In the genomic region with DNA sequence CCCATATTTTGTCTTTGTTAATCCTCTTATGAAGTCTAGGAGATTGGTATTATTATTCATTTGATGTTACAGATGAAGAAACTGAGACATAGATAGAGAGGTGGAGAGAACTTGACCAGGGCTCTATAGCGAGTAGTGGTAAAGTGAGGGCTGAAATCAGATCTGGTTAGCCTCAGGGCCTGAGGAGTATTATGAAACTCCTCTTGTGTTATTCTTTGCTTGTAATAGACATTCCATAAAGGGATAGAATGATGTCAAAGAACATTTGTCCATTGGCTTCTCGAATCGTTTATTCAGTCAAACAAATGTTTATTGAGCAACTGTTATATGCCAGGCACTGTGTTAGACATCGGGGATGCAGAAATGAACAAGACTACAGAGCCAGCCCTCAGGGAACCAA, we compare ENCODE assay signal across 24 cellular contexts. TPM values are rescaled to one million over a fixed set of nuclear protein-coding genes. Genes with fewer than 3 reads are reported as not detected.
DNase-seq lines count a peak whose midpoint lies in the region; ATAC-seq, FAIRE-seq and TF ChIP-seq lines count a peak whose summit lies in the region.
"Had no signal": no experiment of that assay in that cellular context is flagged by ENCODE, and none has a peak within 500 bp of the region (broad histone marks: within the 10 kb centered on the region; RNA-seq: fewer than 3 reads in every experiment).

A gene with protein sequence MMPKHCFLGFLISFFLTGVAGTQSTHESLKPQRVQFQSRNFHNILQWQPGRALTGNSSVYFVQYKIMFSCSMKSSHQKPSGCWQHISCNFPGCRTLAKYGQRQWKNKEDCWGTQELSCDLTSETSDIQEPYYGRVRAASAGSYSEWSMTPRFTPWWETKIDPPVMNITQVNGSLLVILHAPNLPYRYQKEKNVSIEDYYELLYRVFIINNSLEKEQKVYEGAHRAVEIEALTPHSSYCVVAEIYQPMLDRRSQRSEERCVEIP (minus strand): TSS at position 144 of the 400 bp plus-strand sequence. CDS start 11,895 bp downstream, outside the sequence.

- H3K36me3 Mint-ChIP-seq in stimulated activated memory B cell treated with anti-CD40 and anti-IgM and Interleukin-4, amounts not matched to agents 10 μg/mL and 1 μg/mL and 100 μg/mL, for 72 hours, result no peaks in the 10 kb centered on the region
- H3K36me3 Mint-ChIP-seq in type B pancreatic cell, result no peaks in the 10 kb centered on the region
- H3K36me3 Mint-ChIP-seq: CD4-positive, CD25-positive, alpha-beta regulatory T cell had no signal

- H3K4me1 ChIP-seq in left ventricle myocardium inferior, result peaks cover 26% of the 10 kb centered on the region
- H3K4me1 ChIP-seq in heart left ventricle, result peaks cover 0 to 16% (median 5%) of the 10 kb centered on the region in 12 donors
- H3K4me1 ChIP-seq in K562 (replicated peaks in 1 of 2; ENCODE audit: control insufficient read depth in 2 of 2, insufficient read depth in 2 of 2, low read length in 2 of 2), result peaks cover 4 to 38% of the 10 kb centered on the region in 2 experiments; a peak in 4 of 5 replicates
- H3K4me1 ChIP-seq: BE2C, SJCRH30 had no signal

- H3K4me2 ChIP-seq in K562 (ENCODE audit: insufficient read depth, low read length), result no peak within 1 kb of the TSS

- CTCF ChIA-PET in K562 (lab: Yijun Ruan, JAX; ENCODE audit: low intra/inter-chr PET ratio), result no interaction called here

- BruUV-seq in K562 (replicated peaks; lab: Mats Ljungman, UMichigan), result no TSS peak

- H3K4me3 Mint-ChIP-seq in stimulated activated memory B cell treated with anti-CD40 and anti-IgM and Interleukin-4, amounts not matched to agents 10 μg/mL and 1 μg/mL and 100 μg/mL, for 72 hours, result peak within 1 kb of the TSS; percentile 40
- H3K4me3 Mint-ChIP-seq in type B pancreatic cell, result no peak within 1 kb of the TSS
- H3K4me3 Mint-ChIP-seq: CD4-positive, CD25-positive, alpha-beta regulatory T cell had no signal

- H2AFZ ChIP-seq in K562 (ENCODE audit: low read depth, low read length), result peak within 1 kb of the TSS; percentile 95

- H3K9ac ChIP-seq in K562 (ENCODE audit: insufficient read depth in 1 of 2, low read depth in 2 of 2, low read length in 2 of 2), result no peak within 1 kb of the TSS

- H3K27ac Mint-ChIP-seq in stimulated activated memory B cell treated with anti-CD40 and anti-IgM and Interleukin-4, amounts not matched to agents 10 μg/mL and 1 μg/mL and 100 μg/mL, for 72 hours, result peak within 1 kb of the TSS; percentile 86
- no peak within 1 kb of the TSS for H3K27ac Mint-ChIP-seq in type B pancreatic cell
- H3K27ac Mint-ChIP-seq: CD4-positive, CD25-positive, alpha-beta regulatory T cell had no signal

- POLR2A ChIA-PET in K562 (lab: Yijun Ruan, JAX), result no interaction called here

- H3K79me2 ChIP-seq in K562 (ENCODE audit: control insufficient read depth, insufficient read depth, low read length), result no peaks in the 10 kb centered on the region

- H3K36me3 ChIP-seq in left ventricle myocardium inferior, result no peaks in the 10 kb centered on the region
- H3K36me3 ChIP-seq in heart left ventricle, result no peaks in the 10 kb centered on the region
- no peaks in the 10 kb centered on the region for H3K36me3 ChIP-seq in K562 (ENCODE audit: control insufficient read depth, insufficient read depth, low read length)
- H3K36me3 ChIP-seq: BE2C, MG63, SJCRH30 had no signal

- H3K9me3 ChIP-seq in left ventricle myocardium inferior (replicated peaks) (no peaks in the 10 kb centered on the region), heart left ventricle (no peaks in the 10 kb centered on the region), K562 (replicated peaks; ENCODE audit: control insufficient read depth, insufficient read depth, low read depth, low read length) (no peaks in the 10 kb centered on the region; the same call in 1 of the 2 replicates)
- H3K9me3 ChIP-seq: BE2C, MG63, SJCRH30 had no signal

- DNase-seq in left ventricle myocardium inferior (no peak), heart left ventricle (no peak), K562 (ENCODE audit: extremely low read depth in 1 of 4, low spot score in 3 of 4) (no peak), fibroblast of gingiva (ENCODE audit: low read depth) (peak; percentile 15), type B pancreatic cell (ENCODE audit: extremely low spot score, unreplicated experiment) (no peak), T1000 (lab: John Stamatoyannopoulos, UW) (no peak)
- DNase-seq: 8988T; BE2C; CD4-positive, CD25-positive, alpha-beta regulatory T cell; COR-L47; GOT3; IMR-90; Karpas-422; MG63; NCI-H1048; NCI-H1436 treated with DMSO at 0.1 percent for 48 hours; NCI-H2029; NCI-H2171; NCI-H526; SJCRH30 had no signal

- TF ChIP-seq EP300 in K562 (IDR thresholded peaks at IDR 0.05; ENCODE audit: low read length), result no peak

- TF ChIP-seq RAD21 in K562 (CRISPR knock-in tag; conservative IDR thresholded peaks at IDR 0.05 in 1 of 2, IDR thresholded peaks at IDR 0.05 in 1 of 2), result no peak

- TF ChIP-seq POLR2A in heart left ventricle (IDR thresholded peaks at IDR 0.05) (no peak), K562 (conservative IDR thresholded peaks at IDR 0.05) (no peak)

- no peak for TF ChIP-seq CTCF in left ventricle myocardium inferior (IDR thresholded peaks at IDR 0.05; ENCODE audit: borderline replicate concordance)
- TF ChIP-seq CTCF in heart left ventricle (IDR thresholded peaks at IDR 0.05), result no peak
- TF ChIP-seq CTCF in K562 (IDR thresholded peaks at IDR 0.05 in 2 of 3, conservative IDR thresholded peaks at IDR 0.05 in 1 of 3; ENCODE audit: insufficient read depth in 2 of 3, low read depth in 1 of 3, low read length in 3 of 3), result no peak
- TF ChIP-seq CTCF in type B pancreatic cell (conservative IDR thresholded peaks at IDR 0.05), result no peak

- no peaks in the 10 kb centered on the region for H3K27me3 Mint-ChIP-seq in stimulated activated memory B cell treated with anti-CD40 and anti-IgM and Interleukin-4, amounts not matched to agents 10 μg/mL and 1 μg/mL and 100 μg/mL, for 72 hours
- no peaks in the 10 kb centered on the region for H3K27me3 Mint-ChIP-seq in type B pancreatic cell

- no peaks in the 10 kb centered on the region for H4K20me1 ChIP-seq in K562 (replicated peaks; ENCODE audit: control insufficient read depth, insufficient read depth, low read length)

- WGBS in heart left ventricle, 4 donors, result 91 to 94% (median 93%) methylated on average over 4 of the region's 4 CpGs
- 29% methylated on average over 4 of the region's 4 CpGs for WGBS in K562 (ENCODE audit: insufficient coverage, low coverage, missing lambda C conversion rate)

- intact Hi-C loops in left ventricle myocardium inferior (cut with micrococcal nuclease) (no loop called here), heart left ventricle (cut with DNase I) (no loop called here), K562 (cut with micrococcal nuclease) (no loop called here)

- in situ Hi-C loops in K562 (cut with MboI), result no loop called here

- H3K9me1 ChIP-seq in K562 (ENCODE audit: control insufficient read depth, insufficient read depth, low read length), result no peaks in the 10 kb centered on the region

- peaks cover 66% of the 10 kb centered on the region for H3K4me1 Mint-ChIP-seq in stimulated activated memory B cell treated with anti-CD40 and anti-IgM and Interleukin-4, amounts not matched to agents 10 μg/mL and 1 μg/mL and 100 μg/mL, for 72 hours
- no peaks in the 10 kb centered on the region for H3K4me1 Mint-ChIP-seq in type B pancreatic cell (ENCODE audit: unreplicated experiment)
- H3K4me1 Mint-ChIP-seq: CD4-positive, CD25-positive, alpha-beta regulatory T cell had no signal

- H3K9me3 Mint-ChIP-seq in stimulated activated memory B cell treated with anti-CD40 and anti-IgM and Interleukin-4, amounts not matched to agents 10 μg/mL and 1 μg/mL and 100 μg/mL, for 72 hours, result no peaks in the 10 kb centered on the region
- H3K9me3 Mint-ChIP-seq in type B pancreatic cell, result peaks cover 4% of the 10 kb centered on the region

- H3K4me3 ChIP-seq in left ventricle myocardium inferior, result no peak within 1 kb of the TSS
- H3K4me3 ChIP-seq in heart left ventricle, result no peak within 1 kb of the TSS
- no peak within 1 kb of the TSS for H3K4me3 ChIP-seq in K562
- H3K4me3 ChIP-seq: MG63, SJCRH30 had no signal

- FAIRE-seq in K562 (lab: Jason Lieb, UNC), result no peak
- FAIRE-seq: G401.6 had no signal

- H3K27ac ChIP-seq in left ventricle myocardium inferior (replicated peaks), result peak within 1 kb of the TSS; percentile 72
- peak within 1 kb of the TSS in 1 of 12 donors; percentile 34 for H3K27ac ChIP-seq in heart left ventricle
- H3K27ac ChIP-seq in K562 (ENCODE audit: extremely low read depth, low read depth, low read length), result no peak within 1 kb of the TSS
- H3K27ac ChIP-seq: SJCRH30 had no signal

- ATAC-seq in heart left ventricle, result no peak
- ATAC-seq in K562, result no peak
- no peak for ATAC-seq in stimulated activated memory B cell treated with anti-CD40 and anti-IgM and Interleukin-4, amounts not matched to agents 10 μg/mL and 1 μg/mL and 100 μg/mL, for 72 hours
- no peak for ATAC-seq in GM18873 (IDR thresholded peaks at IDR 0.05; ENCODE audit: low FRiP score, unreplicated experiment)

- H3K27me3 ChIP-seq in left ventricle myocardium inferior (ENCODE audit: low read depth) (no peaks in the 10 kb centered on the region), heart left ventricle (no peaks in the 10 kb centered on the region), K562 (ENCODE audit: control insufficient read depth in 2 of 2, insufficient read depth in 2 of 2, low read length in 2 of 2) (no peaks in the 10 kb centered on the region)
- H3K27me3 ChIP-seq: BE2C, MG63, SJCRH30 had no signal

TF ChIP-seq in K562, 482 proteins besides CTCF, POLR2A, EP300 and RAD21 (continues in another document):
- TF ChIP-seq RBM25 (IDR thresholded peaks at IDR 0.05; ENCODE audit: low read depth, low read length, severe bottlenecking), result peak; percentile 71

RNA-seq across cellular contexts. Expression of the gene that starts here (rescaled TPM):
- total RNA-seq in left ventricle myocardium inferior (not detected), heart left ventricle (under 1 TPM in 1 of 9 donors, not detected in 8; 0.21 TPM), K562 (2014; rRNA removed) (not detected in 2 replicates), K562 (2014; rRNA removed; fragmentation: Illumina TruSeq; extraction: Trizol) (not detected in 2 replicates), K562 (2015; rRNA removed; fragmentation: Illumina TruSeq; extraction: Trizol) (not detected in 2 replicates), K562 (2021) (not detected in 2 replicates), type B pancreatic cell (ENCODE audit: low replicate concordance) (not detected in 2 replicates)
- polyA plus RNA-seq in heart left ventricle (under 1 TPM in 1 of 2 donors, not detected in 1; 0.03 TPM), K562 (2011; rRNA removed) (not detected in 2 replicates), K562 (2014; fragmentation: Illumina TruSeq; extraction: Trizol) (not detected in 2 replicates), K562 (2014; fragmentation: Nextera tagmentation; extraction: Ambion mirVana) (not detected), K562 (2014; rRNA removed) (0.03 TPM in 1 of 2 replicates, not detected in the other)
- total RNA-seq in K562 (2011; cell fraction: chromatin; rRNA removed; ENCODE audit: low replicate concordance), result not detected in 2 replicates
- total RNA-seq in K562 (2011; cell fraction: nucleolus; rRNA removed), result not detected in 2 replicates
- not detected in 2 replicates for total RNA-seq in K562 (2011; cell fraction: nucleoplasm; rRNA removed)
- polyA plus RNA-seq in K562 (2011; cell fraction: cytosol; rRNA removed), result not detected in 2 replicates
- polyA plus RNA-seq in K562 (2011; cell fraction: nucleus; rRNA removed), result not detected in 2 replicates
- polyA plus RNA-seq in K562 (2012), result not detected in 2 replicates
- not detected in 2 replicates for polyA minus RNA-seq in K562 (2011; rRNA and poly(A)+ RNA removed)
- not detected in 2 replicates for polyA minus RNA-seq in K562 (2011; cell fraction: cytosol; rRNA and poly(A)+ RNA removed)
- not detected in 2 replicates for polyA minus RNA-seq in K562 (2011; cell fraction: nucleus; rRNA and poly(A)+ RNA removed)
- total RNA-seq: CD4-positive, CD25-positive, alpha-beta regulatory T cell; IMR-90; SJCRH30 had no signal
- polyA plus RNA-seq: AG04450; CD4-positive, CD25-positive, alpha-beta regulatory T cell; IMR-90 had no signal
